ENCODE assay signal across 1 cellular context in genomic region chr17:75877752-75878173, GRCh38.
TF ChIP-seq lines count a peak whose summit lies in the region.

No MANE protein-coding gene starts in this region.

TF ChIP-seq in HepG2, 621 proteins besides CTCF, POLR2A, EP300 and RAD21 (continued from another document and continues in another):
- TF ChIP-seq NR0B2 (CRISPR knock-in tag; IDR thresholded peaks at IDR 0.05) (peak; percentile 83), PCBP1 (IDR thresholded peaks at IDR 0.05; ENCODE audit: borderline replicate concordance, low read depth, low read length) (0 out of 2 replicates have a peak, but pooled peaks have one; percentile 15), NCOA5 (CRISPR knock-in tag; IDR thresholded peaks at IDR 0.05) (peak; percentile 44; the same call in 1 of the 2 replicates), ZMYM4 (CRISPR knock-in tag; IDR thresholded peaks at IDR 0.05) (no peak), NFIC (IDR thresholded peaks at IDR 0.05; ENCODE audit: low read length) (no peak), TAF15 (IDR thresholded peaks at IDR 0.05; ENCODE audit: low read depth, low read length, poor library complexity, severe bottlenecking) (no peak), ZNF710 (CRISPR knock-in tag; IDR thresholded peaks at IDR 0.05; ENCODE audit: borderline replicate concordance) (no peak; the same call in 1 of the 2 replicates), ZBTB43 (CRISPR knock-in tag; conservative IDR thresholded peaks at IDR 0.05) (peak; percentile 36; the same call in 1 of the 2 replicates), SIX4 (CRISPR knock-in tag; IDR thresholded peaks at IDR 0.05) (no peak), BORCS8-MEF2B (CRISPR knock-in tag; IDR thresholded peaks at IDR 0.05) (no peak; the same call in 1 of the 2 replicates), ZNF318 (CRISPR knock-in tag; IDR thresholded peaks at IDR 0.05) (no peak), ZNF562 (CRISPR knock-in tag; IDR thresholded peaks at IDR 0.05; ENCODE audit: borderline replicate concordance) (no peak), ZNF496 (CRISPR knock-in tag; IDR thresholded peaks at IDR 0.05; ENCODE audit: insufficient replicate concordance) (no peak), TRAFD1 (CRISPR knock-in tag; IDR thresholded peaks at IDR 0.05; ENCODE audit: borderline replicate concordance) (no peak), HIVEP1 (CRISPR knock-in tag; IDR thresholded peaks at IDR 0.05) (no peak; the same call in 1 of the 2 replicates), ZNF644 (CRISPR knock-in tag; IDR thresholded peaks at IDR 0.05; ENCODE audit: low read depth) (no peak), ZFP41 (CRISPR knock-in tag; IDR thresholded peaks at IDR 0.05; ENCODE audit: borderline replicate concordance) (peak; percentile 58; the same call in 1 of the 2 replicates), ADNP (CRISPR knock-in tag; IDR thresholded peaks at IDR 0.05) (peak; percentile 72; the same call in 1 of the 2 replicates), ATF7 (IDR thresholded peaks at IDR 0.05) (no peak), ATF7 (CRISPR knock-in tag; IDR thresholded peaks at IDR 0.05) (peak; percentile 69; the same call in 1 of the 2 replicates), IRF9 (CRISPR knock-in tag; IDR thresholded peaks at IDR 0.05; ENCODE audit: borderline replicate concordance) (peak; percentile 25; the same call in 1 of the 2 replicates), FOXA1 (IDR thresholded peaks at IDR 0.05) (no peak), FOXA1 (CRISPR knock-in tag; IDR thresholded peaks at IDR 0.05) (peak; percentile 26), ZNF891 (CRISPR knock-in tag; IDR thresholded peaks at IDR 0.05) (no peak; the same call in 1 of the 2 replicates), SSRP1 (CRISPR knock-in tag; IDR thresholded peaks at IDR 0.05) (no peak), RBM22 (optimal IDR thresholded peaks at IDR 0.05; ENCODE audit: low read length) (no peak), ZNF607 (CRISPR knock-in tag; IDR thresholded peaks at IDR 0.05; ENCODE audit: borderline replicate concordance) (no peak), U2AF1 (optimal IDR thresholded peaks at IDR 0.05; ENCODE audit: low read depth, low read length) (no peak), ZZZ3 (CRISPR knock-in tag; IDR thresholded peaks at IDR 0.05; ENCODE audit: borderline replicate concordance) (no peak)
- TF ChIP-seq, protein P1, sequence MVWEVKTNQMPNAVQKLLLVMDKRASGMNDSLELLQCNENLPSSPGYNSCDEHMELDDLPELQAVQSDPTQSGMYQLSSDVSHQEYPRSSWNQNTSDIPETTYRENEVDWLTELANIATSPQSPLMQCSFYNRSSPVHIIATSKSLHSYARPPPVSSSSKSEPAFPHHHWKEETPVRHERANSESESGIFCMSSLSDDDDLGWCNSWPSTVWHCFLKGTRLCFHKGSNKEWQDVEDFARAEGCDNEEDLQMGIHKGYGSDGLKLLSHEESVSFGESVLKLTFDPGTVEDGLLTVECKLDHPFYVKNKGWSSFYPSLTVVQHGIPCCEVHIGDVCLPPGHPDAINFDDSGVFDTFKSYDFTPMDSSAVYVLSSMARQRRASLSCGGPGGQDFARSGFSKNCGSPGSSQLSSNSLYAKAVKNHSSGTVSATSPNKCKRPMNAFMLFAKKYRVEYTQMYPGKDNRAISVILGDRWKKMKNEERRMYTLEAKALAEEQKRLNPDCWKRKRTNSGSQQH (CRISPR knock-in tag; IDR thresholded peaks at IDR 0.05; ENCODE audit: low read depth): no peak; the same call in 1 of the 2 replicates
- TF ChIP-seq, protein P2, sequence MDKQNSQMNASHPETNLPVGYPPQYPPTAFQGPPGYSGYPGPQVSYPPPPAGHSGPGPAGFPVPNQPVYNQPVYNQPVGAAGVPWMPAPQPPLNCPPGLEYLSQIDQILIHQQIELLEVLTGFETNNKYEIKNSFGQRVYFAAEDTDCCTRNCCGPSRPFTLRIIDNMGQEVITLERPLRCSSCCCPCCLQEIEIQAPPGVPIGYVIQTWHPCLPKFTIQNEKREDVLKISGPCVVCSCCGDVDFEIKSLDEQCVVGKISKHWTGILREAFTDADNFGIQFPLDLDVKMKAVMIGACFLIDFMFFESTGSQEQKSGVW (CRISPR knock-in tag; IDR thresholded peaks at IDR 0.05; ENCODE audit: borderline replicate concordance): no peak; the same call in 1 of the 2 replicates
- TF ChIP-seq, protein P3, sequence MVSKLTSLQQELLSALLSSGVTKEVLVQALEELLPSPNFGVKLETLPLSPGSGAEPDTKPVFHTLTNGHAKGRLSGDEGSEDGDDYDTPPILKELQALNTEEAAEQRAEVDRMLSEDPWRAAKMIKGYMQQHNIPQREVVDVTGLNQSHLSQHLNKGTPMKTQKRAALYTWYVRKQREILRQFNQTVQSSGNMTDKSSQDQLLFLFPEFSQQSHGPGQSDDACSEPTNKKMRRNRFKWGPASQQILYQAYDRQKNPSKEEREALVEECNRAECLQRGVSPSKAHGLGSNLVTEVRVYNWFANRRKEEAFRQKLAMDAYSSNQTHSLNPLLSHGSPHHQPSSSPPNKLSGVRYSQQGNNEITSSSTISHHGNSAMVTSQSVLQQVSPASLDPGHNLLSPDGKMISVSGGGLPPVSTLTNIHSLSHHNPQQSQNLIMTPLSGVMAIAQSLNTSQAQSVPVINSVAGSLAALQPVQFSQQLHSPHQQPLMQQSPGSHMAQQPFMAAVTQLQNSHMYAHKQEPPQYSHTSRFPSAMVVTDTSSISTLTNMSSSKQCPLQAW (CRISPR knock-in tag; IDR thresholded peaks at IDR 0.05): no peak
- TF ChIP-seq, protein P4, sequence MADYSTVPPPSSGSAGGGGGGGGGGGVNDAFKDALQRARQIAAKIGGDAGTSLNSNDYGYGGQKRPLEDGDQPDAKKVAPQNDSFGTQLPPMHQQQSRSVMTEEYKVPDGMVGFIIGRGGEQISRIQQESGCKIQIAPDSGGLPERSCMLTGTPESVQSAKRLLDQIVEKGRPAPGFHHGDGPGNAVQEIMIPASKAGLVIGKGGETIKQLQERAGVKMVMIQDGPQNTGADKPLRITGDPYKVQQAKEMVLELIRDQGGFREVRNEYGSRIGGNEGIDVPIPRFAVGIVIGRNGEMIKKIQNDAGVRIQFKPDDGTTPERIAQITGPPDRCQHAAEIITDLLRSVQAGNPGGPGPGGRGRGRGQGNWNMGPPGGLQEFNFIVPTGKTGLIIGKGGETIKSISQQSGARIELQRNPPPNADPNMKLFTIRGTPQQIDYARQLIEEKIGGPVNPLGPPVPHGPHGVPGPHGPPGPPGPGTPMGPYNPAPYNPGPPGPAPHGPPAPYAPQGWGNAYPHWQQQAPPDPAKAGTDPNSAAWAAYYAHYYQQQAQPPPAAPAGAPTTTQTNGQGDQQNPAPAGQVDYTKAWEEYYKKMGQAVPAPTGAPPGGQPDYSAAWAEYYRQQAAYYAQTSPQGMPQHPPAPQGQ (CRISPR knock-in tag; IDR thresholded peaks at IDR 0.05; ENCODE audit: borderline replicate concordance): no peak
